Comparison of ENCODE assay signal across 21 cellular contexts in genomic region chr5:132335402-132335801, GRCh38. TPM values are rescaled to one million over a fixed set of nuclear protein-coding genes. Genes with fewer than 3 reads are reported as not detected.
A peak's percentile ranks its signal among the peaks of the same experiment; 100 is the strongest.
DNase-seq lines count a peak whose midpoint lies in the region; ATAC-seq, FAIRE-seq and TF ChIP-seq lines count a peak whose summit lies in the region.
"Had no signal": no experiment of that assay in that cellular context is flagged by ENCODE, and none has a peak within 500 bp of the region (broad histone marks: within the 10 kb centered on the region; RNA-seq: fewer than 3 reads in every experiment).

No MANE protein-coding gene starts in this region.

- in situ Hi-C loops in mammary epithelial cell (cut with MboI; ENCODE audit: low sequenced_read_pairs in 2 of 2) = no loop called here

- dilution Hi-C loops in mammary epithelial cell (cut with HindIII; ENCODE audit: low sequenced_read_pairs) = no loop called here

- DNase-seq in MCF 10A (ENCODE audit: unreplicated experiment) (no peak), mammary epithelial cell (no peak), kidney (no peak), right lobe of liver (no peak), small intestine (peak; percentile 53), immature natural killer cell (no peak)
- DNase-seq in activated CD8-positive, alpha-beta T cell treated with anti-CD3 and anti-CD28 coated beads, Interleukin-2, amount 10 ng/mL, durations not matched to agents 7 days and 5 days = no peak
- DNase-seq in activated naive CD4-positive, alpha-beta T cell (lab: John Stamatoyannopoulos, UW) = no peak
- DNase-seq: C1 segment of cervical spinal cord; CD8-positive, alpha-beta memory T cell; DMS 273 treated with DMSO at 0.1 percent for 48 hours; DMS79; GDM1; H7; HFFc6 had no signal

- H3K27ac ChIP-seq in mammary epithelial cell (ENCODE audit: insufficient read depth, low read depth, low read length) (no peak overlapping the region), kidney (ENCODE audit: low read depth in 2 of 2, low read length in 2 of 2) (peak overlapping the region in 1 of 2 donors; percentile 2), right lobe of liver (no peak overlapping the region), small intestine (ENCODE audit: low read depth in 1 of 2, low read length in 1 of 2) (no peak overlapping the region)

- no peaks in the 10 kb centered on the region for H3K27me3 ChIP-seq in mammary epithelial cell (ENCODE audit: insufficient read depth, low read length)
- no peaks in the 10 kb centered on the region for H3K27me3 ChIP-seq in right lobe of liver
- no peaks in the 10 kb centered on the region for H3K27me3 ChIP-seq in small intestine (ENCODE audit: control insufficient read depth in 2 of 2, insufficient read depth in 2 of 2, low read length in 2 of 2)

- no peaks in the 10 kb centered on the region for H3K79me2 ChIP-seq in mammary epithelial cell (ENCODE audit: insufficient read depth, low read length)

- peak; percentile 44 to 77 (median 68) for ATAC-seq in right lobe of liver
- no peak for ATAC-seq in activated CD8-positive, alpha-beta T cell treated with anti-CD3 and anti-CD28 coated beads, Interleukin-2, amount 10 ng/mL, durations not matched to agents 7 days and 5 days
- ATAC-seq: GM23338, HCT116 had no signal

- POLR2A ChIA-PET in MCF 10A (lab: Yijun Ruan, JAX) = interaction anchor here (0.7 to 3.0 kb wide), 6 partner anchors 9 to 41 kb away, joined by 3 to 11 read pairs (median 3); partner anchors contain the start of genes SLC22A4 and SLC22A5
- POLR2A ChIA-PET in activated CD8-positive, alpha-beta T cell treated with anti-CD3 and anti-CD28 coated beads, Interleukin-2, amount 10 ng/mL, durations not matched to agents 7 days and 5 days (lab: Charles Lee) = no interaction called here

- no peaks in the 10 kb centered on the region for H3K27me3 Mint-ChIP-seq in MCF 10A (ENCODE audit: insufficient read depth, unreplicated experiment)
- H3K27me3 Mint-ChIP-seq in activated CD8-positive, alpha-beta T cell treated with anti-CD3 and anti-CD28 coated beads, Interleukin-2, amount 10 ng/mL, durations not matched to agents 7 days and 5 days (ENCODE audit: low read depth) = no peaks in the 10 kb centered on the region
- H3K27me3 Mint-ChIP-seq in immature natural killer cell (ENCODE audit: low read depth in 3 of 3) = peaks cover 0 to 3% (median 1%) of the 10 kb centered on the region in 3 donors
- H3K27me3 Mint-ChIP-seq: B cell had no signal

- CTCF ChIA-PET in MCF 10A (lab: Yijun Ruan, JAX) = interaction anchor here (0.5 to 3.7 kb wide), 4 partner anchors 11 to 746 kb away, joined by 4 to 15 read pairs (median 8); no protein-coding TSS in a partner anchor
- CTCF ChIA-PET in mammary epithelial cell (lab: Charles Lee; ENCODE audit: low non-redundant PET) = no interaction called here
- CTCF ChIA-PET in activated CD8-positive, alpha-beta T cell treated with anti-CD3 and anti-CD28 coated beads, Interleukin-2, amount 10 ng/mL, durations not matched to agents 7 days and 5 days (lab: Charles Lee) = interaction anchor here (1.3 to 1.5 kb wide), 2 partner anchors 51 to 290 kb away, joined by 3 to 5 read pairs; no protein-coding TSS in a partner anchor

- H3K4me1 Mint-ChIP-seq in MCF 10A (ENCODE audit: insufficient read depth, unreplicated experiment) (peaks cover 8% of the 10 kb centered on the region), immature natural killer cell (no peaks in the 10 kb centered on the region)
- no peaks in the 10 kb centered on the region for H3K4me1 Mint-ChIP-seq in activated CD8-positive, alpha-beta T cell treated with anti-CD3 and anti-CD28 coated beads, Interleukin-2, amount 10 ng/mL, durations not matched to agents 7 days and 5 days (ENCODE audit: low read depth)

- no peak overlapping the region for H2AFZ ChIP-seq in mammary epithelial cell (ENCODE audit: low read depth, low read length)
- H2AFZ ChIP-seq: GM23338 had no signal

- no peak for TF ChIP-seq POLR2A in right lobe of liver (IDR thresholded peaks at IDR 0.05)

- peak; percentile 35 for FAIRE-seq in kidney (lab: Jason Lieb, UNC)
- no peak for FAIRE-seq in small intestine (lab: Jason Lieb, UNC)
- FAIRE-seq: GM12892, GM18507 had no signal

- H3K9me3 Mint-ChIP-seq in MCF 10A (ENCODE audit: unreplicated experiment) (no peaks in the 10 kb centered on the region), immature natural killer cell (no peaks in the 10 kb centered on the region)
- no peaks in the 10 kb centered on the region for H3K9me3 Mint-ChIP-seq in activated CD8-positive, alpha-beta T cell treated with anti-CD3 and anti-CD28 coated beads, Interleukin-2, amount 10 ng/mL, durations not matched to agents 7 days and 5 days (ENCODE audit: insufficient read depth)
- H3K9me3 Mint-ChIP-seq: CD4-positive, CD25-positive, alpha-beta regulatory T cell; CD8-positive, alpha-beta memory T cell; HFFc6 had no signal

- peak overlapping the region; percentile 52 for H3K27ac Mint-ChIP-seq in MCF 10A (ENCODE audit: low read depth, unreplicated experiment)
- H3K27ac Mint-ChIP-seq in activated CD8-positive, alpha-beta T cell treated with anti-CD3 and anti-CD28 coated beads, Interleukin-2, amount 10 ng/mL, durations not matched to agents 7 days and 5 days = no peak overlapping the region
- H3K27ac Mint-ChIP-seq in immature natural killer cell = no peak overlapping the region
- H3K27ac Mint-ChIP-seq: CD8-positive, alpha-beta memory T cell; GM23338; HFFc6 had no signal

- no peak for TF ChIP-seq CTCF in MCF 10A (IDR thresholded peaks at IDR 0.05; ENCODE audit: unreplicated experiment)
- TF ChIP-seq CTCF in mammary epithelial cell (conservative IDR thresholded peaks at IDR 0.05 in 1 of 2, IDR thresholded peaks at IDR 0.05 in 1 of 2; ENCODE audit: extremely low read depth in 1 of 2, insufficient read depth in 1 of 2, low read depth in 1 of 2, low read length in 2 of 2) = no peak
- no peak for TF ChIP-seq CTCF in kidney (IDR thresholded peaks at IDR 0.05; ENCODE audit: borderline replicate concordance, extremely low read depth, insufficient read depth)
- no peak for TF ChIP-seq CTCF in right lobe of liver (IDR thresholded peaks at IDR 0.05)

- intact Hi-C loops in MCF 10A (cut with micrococcal nuclease) = no loop called here
- intact Hi-C loops in mammary epithelial cell (cut with micrococcal nuclease) = no loop called here
- intact Hi-C loops in kidney (cut with DNase I) = no loop called here
- intact Hi-C loops in right lobe of liver (cut with DNase I) = no loop called here

- no peak overlapping the region for H3K4me3 Mint-ChIP-seq in MCF 10A (ENCODE audit: unreplicated experiment)
- H3K4me3 Mint-ChIP-seq in activated CD8-positive, alpha-beta T cell treated with anti-CD3 and anti-CD28 coated beads, Interleukin-2, amount 10 ng/mL, durations not matched to agents 7 days and 5 days = no peak overlapping the region
- H3K4me3 Mint-ChIP-seq in immature natural killer cell = no peak overlapping the region
- H3K4me3 Mint-ChIP-seq: B cell; CD4-positive, CD25-positive, alpha-beta regulatory T cell; CD8-positive, alpha-beta memory T cell; GM23338; HFFc6 had no signal

- no peaks in the 10 kb centered on the region for H4K20me1 ChIP-seq in mammary epithelial cell (ENCODE audit: insufficient read depth, low read length)

- H3K9ac ChIP-seq in mammary epithelial cell (ENCODE audit: insufficient read depth, low read length) = no peak overlapping the region
- H3K9ac ChIP-seq in kidney (ENCODE audit: low read length in 2 of 2) = no peak overlapping the region

- no peaks in the 10 kb centered on the region for H3K9me3 ChIP-seq in mammary epithelial cell (replicated peaks; ENCODE audit: insufficient read depth, low read length)
- H3K9me3 ChIP-seq in kidney (ENCODE audit: control insufficient read depth in 1 of 2, low read length in 2 of 2) = no peaks in the 10 kb centered on the region
- H3K9me3 ChIP-seq in right lobe of liver = no peaks in the 10 kb centered on the region
- no peaks in the 10 kb centered on the region for H3K9me3 ChIP-seq in small intestine (ENCODE audit: control insufficient read depth, low read depth)

- no TSS peak for BruUV-seq in MCF 10A (replicated peaks; lab: Mats Ljungman, UMichigan)
- BruUV-seq in mammary epithelial cell (replicated peaks; lab: Mats Ljungman, UMichigan) = no TSS peak

- H3K4me1 ChIP-seq in mammary epithelial cell (ENCODE audit: insufficient read depth, low read length) (peaks cover 5% of the 10 kb centered on the region), kidney (ENCODE audit: control insufficient read depth in 1 of 2, insufficient read depth in 1 of 2, low read depth in 1 of 2, low read length in 2 of 2) (peaks cover 4 to 10% of the 10 kb centered on the region in 2 donors), right lobe of liver (peaks cover 0 to 7% (median 0%) of the 10 kb centered on the region in 4 donors), small intestine (ENCODE audit: control insufficient read depth in 2 of 2, insufficient read depth in 1 of 2, low read depth in 1 of 2, low read length in 1 of 2) (peaks cover 0 to 6% of the 10 kb centered on the region in 2 donors)

- H3K4me2 ChIP-seq in mammary epithelial cell (ENCODE audit: insufficient read depth, low read depth, low read length) = no peak overlapping the region
- H3K4me2 ChIP-seq: GM23338 had no signal

- H3K36me3 Mint-ChIP-seq in MCF 10A (ENCODE audit: insufficient read depth, unreplicated experiment) (peaks cover 84% of the 10 kb centered on the region), immature natural killer cell (peaks cover 0 to 3% (median 0%) of the 10 kb centered on the region in 3 donors)
- H3K36me3 Mint-ChIP-seq in activated CD8-positive, alpha-beta T cell treated with anti-CD3 and anti-CD28 coated beads, Interleukin-2, amount 10 ng/mL, durations not matched to agents 7 days and 5 days (ENCODE audit: low read depth) = no peaks in the 10 kb centered on the region
- H3K36me3 Mint-ChIP-seq: CD4-positive, CD25-positive, alpha-beta regulatory T cell had no signal

- H3K36me3 ChIP-seq in mammary epithelial cell (ENCODE audit: insufficient read depth, low read length) (peaks cover 10% of the 10 kb centered on the region), kidney (ENCODE audit: control insufficient read depth in 1 of 2, insufficient read depth in 2 of 2, low read length in 2 of 2) (peaks cover 5% of the 10 kb centered on the region in 2 donors), right lobe of liver (peaks cover 0 to 10% (median 0%) of the 10 kb centered on the region in 4 donors), small intestine (ENCODE audit: control insufficient read depth in 2 of 2, insufficient read depth in 2 of 2, low read length in 2 of 2) (peaks cover 0 to 5% of the 10 kb centered on the region in 2 donors)

- no peak overlapping the region for H3K4me3 ChIP-seq in mammary epithelial cell (replicated peaks in 1 of 3; ENCODE audit: insufficient read depth in 1 of 3, low read depth in 2 of 3, low read length in 3 of 3)
- no peak overlapping the region for H3K4me3 ChIP-seq in kidney (ENCODE audit: low read length in 2 of 2)
- H3K4me3 ChIP-seq in right lobe of liver = no peak overlapping the region
- no peak overlapping the region for H3K4me3 ChIP-seq in small intestine (ENCODE audit: low read depth in 1 of 2, low read length in 2 of 2)
- H3K4me3 ChIP-seq: GM23338 had no signal

RNA-seq across cellular contexts. Expression of gene SLC22A5, which starts 34.1 kb away (rescaled TPM):
- total RNA-seq in MCF 10A (2022) (122 and 167 TPM in 2 replicates), mammary epithelial cell (10 to 100 TPM; 11.5 to 13.8 TPM), kidney (28.3 TPM), right lobe of liver (10 to 100 TPM in 1 of 6 experiments, 1 to 10 TPM in 5; 4.7 to 11.1 (median 6.5) TPM)
- polyA plus RNA-seq in mammary epithelial cell (15.5 TPM), kidney (ENCODE audit: insufficient read depth, low read depth, low replicate concordance) (36.3 TPM), small intestine (10 to 100 TPM in 2 of 3 donors, 1 to 10 TPM in 1; 9.4 to 22.1 (median 21.6) TPM), immature natural killer cell (1 to 10 TPM; 1.1 to 1.5 (median 1.5) TPM)
- polyA minus RNA-seq in mammary epithelial cell = 69.6 TPM
- 1 to 10 TPM; 2.2 to 3.5 TPM for total RNA-seq in activated CD8-positive, alpha-beta T cell treated with anti-CD3 and anti-CD28 coated beads, Interleukin-2, amount 10 ng/mL, durations not matched to agents 7 days and 5 days

RNA-seq across cellular contexts. Expression of gene SLC22A4, which starts 41.2 kb away (rescaled TPM):
- total RNA-seq in MCF 10A (2022) (13.5 and 17.5 TPM in 2 replicates), mammary epithelial cell (1 to 10 TPM; 2.0 to 5.2 TPM), kidney (2.4 TPM), right lobe of liver (under 1 TPM; 0.31 to 0.59 (median 0.36) TPM)
- polyA plus RNA-seq in mammary epithelial cell (2.1 TPM), kidney (ENCODE audit: insufficient read depth, low read depth, low replicate concordance) (7.6 TPM), small intestine (1 to 10 TPM; 1.5 to 5.7 (median 4.2) TPM), immature natural killer cell (not detected)
- polyA minus RNA-seq in mammary epithelial cell = 5.6 TPM
- total RNA-seq in activated CD8-positive, alpha-beta T cell treated with anti-CD3 and anti-CD28 coated beads, Interleukin-2, amount 10 ng/mL, durations not matched to agents 7 days and 5 days = not detected
- total RNA-seq: B cell; CD4-positive, CD25-positive, alpha-beta regulatory T cell had no signal
- polyA plus RNA-seq: CD4-positive, CD25-positive, alpha-beta regulatory T cell had no signal
